In the genomic region with DNA sequence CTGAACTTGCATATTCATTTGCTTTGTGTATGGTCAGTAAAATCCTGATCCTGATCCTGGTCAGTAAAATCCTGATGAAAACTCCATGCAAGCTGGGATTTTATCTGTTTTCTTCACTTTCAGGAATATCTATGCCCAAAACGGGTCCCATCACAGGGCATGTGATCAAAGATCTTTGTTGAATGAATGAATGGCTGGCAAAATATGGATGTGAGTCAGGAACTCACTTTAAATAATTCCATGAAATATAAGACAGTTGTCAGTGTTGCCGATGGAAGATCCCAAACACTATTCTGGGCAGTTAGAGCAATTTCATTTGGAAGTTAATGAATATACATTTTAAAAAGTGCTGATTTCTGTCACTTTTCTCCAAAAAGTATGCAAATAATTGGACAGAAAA, we compare ENCODE assay signal across 1 cellular context.
TF ChIP-seq lines count a peak whose summit lies in the region.

No MANE protein-coding gene starts in this region.

TF ChIP-seq in GM23338, 12 proteins besides CTCF, POLR2A, EP300 and RAD21 (continued from another document):
- TF ChIP-seq, protein P1, sequence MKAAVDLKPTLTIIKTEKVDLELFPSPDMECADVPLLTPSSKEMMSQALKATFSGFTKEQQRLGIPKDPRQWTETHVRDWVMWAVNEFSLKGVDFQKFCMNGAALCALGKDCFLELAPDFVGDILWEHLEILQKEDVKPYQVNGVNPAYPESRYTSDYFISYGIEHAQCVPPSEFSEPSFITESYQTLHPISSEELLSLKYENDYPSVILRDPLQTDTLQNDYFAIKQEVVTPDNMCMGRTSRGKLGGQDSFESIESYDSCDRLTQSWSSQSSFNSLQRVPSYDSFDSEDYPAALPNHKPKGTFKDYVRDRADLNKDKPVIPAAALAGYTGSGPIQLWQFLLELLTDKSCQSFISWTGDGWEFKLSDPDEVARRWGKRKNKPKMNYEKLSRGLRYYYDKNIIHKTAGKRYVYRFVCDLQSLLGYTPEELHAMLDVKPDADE (IDR thresholded peaks at IDR 0.05) = no peak
- no peak for TF ChIP-seq POLR2AphosphoS5 (IDR thresholded peaks at IDR 0.05; ENCODE audit: low read depth)
- no peak for TF ChIP-seq EZH2 (IDR thresholded peaks at IDR 0.05; ENCODE audit: low read depth, unreplicated experiment)
- no peak for TF ChIP-seq ZNF114 (CRISPR knock-in tag; IDR thresholded peaks at IDR 0.05)
- no peak for TF ChIP-seq CREB1 (CRISPR knock-in tag; IDR thresholded peaks at IDR 0.05; ENCODE audit: low read depth)
- TF ChIP-seq, protein P2, sequence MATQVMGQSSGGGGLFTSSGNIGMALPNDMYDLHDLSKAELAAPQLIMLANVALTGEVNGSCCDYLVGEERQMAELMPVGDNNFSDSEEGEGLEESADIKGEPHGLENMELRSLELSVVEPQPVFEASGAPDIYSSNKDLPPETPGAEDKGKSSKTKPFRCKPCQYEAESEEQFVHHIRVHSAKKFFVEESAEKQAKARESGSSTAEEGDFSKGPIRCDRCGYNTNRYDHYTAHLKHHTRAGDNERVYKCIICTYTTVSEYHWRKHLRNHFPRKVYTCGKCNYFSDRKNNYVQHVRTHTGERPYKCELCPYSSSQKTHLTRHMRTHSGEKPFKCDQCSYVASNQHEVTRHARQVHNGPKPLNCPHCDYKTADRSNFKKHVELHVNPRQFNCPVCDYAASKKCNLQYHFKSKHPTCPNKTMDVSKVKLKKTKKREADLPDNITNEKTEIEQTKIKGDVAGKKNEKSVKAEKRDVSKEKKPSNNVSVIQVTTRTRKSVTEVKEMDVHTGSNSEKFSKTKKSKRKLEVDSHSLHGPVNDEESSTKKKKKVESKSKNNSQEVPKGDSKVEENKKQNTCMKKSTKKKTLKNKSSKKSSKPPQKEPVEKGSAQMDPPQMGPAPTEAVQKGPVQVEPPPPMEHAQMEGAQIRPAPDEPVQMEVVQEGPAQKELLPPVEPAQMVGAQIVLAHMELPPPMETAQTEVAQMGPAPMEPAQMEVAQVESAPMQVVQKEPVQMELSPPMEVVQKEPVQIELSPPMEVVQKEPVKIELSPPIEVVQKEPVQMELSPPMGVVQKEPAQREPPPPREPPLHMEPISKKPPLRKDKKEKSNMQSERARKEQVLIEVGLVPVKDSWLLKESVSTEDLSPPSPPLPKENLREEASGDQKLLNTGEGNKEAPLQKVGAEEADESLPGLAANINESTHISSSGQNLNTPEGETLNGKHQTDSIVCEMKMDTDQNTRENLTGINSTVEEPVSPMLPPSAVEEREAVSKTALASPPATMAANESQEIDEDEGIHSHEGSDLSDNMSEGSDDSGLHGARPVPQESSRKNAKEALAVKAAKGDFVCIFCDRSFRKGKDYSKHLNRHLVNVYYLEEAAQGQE (IDR thresholded peaks at IDR 0.05; ENCODE audit: unreplicated experiment) = no peak
- TF ChIP-seq, protein P3, sequence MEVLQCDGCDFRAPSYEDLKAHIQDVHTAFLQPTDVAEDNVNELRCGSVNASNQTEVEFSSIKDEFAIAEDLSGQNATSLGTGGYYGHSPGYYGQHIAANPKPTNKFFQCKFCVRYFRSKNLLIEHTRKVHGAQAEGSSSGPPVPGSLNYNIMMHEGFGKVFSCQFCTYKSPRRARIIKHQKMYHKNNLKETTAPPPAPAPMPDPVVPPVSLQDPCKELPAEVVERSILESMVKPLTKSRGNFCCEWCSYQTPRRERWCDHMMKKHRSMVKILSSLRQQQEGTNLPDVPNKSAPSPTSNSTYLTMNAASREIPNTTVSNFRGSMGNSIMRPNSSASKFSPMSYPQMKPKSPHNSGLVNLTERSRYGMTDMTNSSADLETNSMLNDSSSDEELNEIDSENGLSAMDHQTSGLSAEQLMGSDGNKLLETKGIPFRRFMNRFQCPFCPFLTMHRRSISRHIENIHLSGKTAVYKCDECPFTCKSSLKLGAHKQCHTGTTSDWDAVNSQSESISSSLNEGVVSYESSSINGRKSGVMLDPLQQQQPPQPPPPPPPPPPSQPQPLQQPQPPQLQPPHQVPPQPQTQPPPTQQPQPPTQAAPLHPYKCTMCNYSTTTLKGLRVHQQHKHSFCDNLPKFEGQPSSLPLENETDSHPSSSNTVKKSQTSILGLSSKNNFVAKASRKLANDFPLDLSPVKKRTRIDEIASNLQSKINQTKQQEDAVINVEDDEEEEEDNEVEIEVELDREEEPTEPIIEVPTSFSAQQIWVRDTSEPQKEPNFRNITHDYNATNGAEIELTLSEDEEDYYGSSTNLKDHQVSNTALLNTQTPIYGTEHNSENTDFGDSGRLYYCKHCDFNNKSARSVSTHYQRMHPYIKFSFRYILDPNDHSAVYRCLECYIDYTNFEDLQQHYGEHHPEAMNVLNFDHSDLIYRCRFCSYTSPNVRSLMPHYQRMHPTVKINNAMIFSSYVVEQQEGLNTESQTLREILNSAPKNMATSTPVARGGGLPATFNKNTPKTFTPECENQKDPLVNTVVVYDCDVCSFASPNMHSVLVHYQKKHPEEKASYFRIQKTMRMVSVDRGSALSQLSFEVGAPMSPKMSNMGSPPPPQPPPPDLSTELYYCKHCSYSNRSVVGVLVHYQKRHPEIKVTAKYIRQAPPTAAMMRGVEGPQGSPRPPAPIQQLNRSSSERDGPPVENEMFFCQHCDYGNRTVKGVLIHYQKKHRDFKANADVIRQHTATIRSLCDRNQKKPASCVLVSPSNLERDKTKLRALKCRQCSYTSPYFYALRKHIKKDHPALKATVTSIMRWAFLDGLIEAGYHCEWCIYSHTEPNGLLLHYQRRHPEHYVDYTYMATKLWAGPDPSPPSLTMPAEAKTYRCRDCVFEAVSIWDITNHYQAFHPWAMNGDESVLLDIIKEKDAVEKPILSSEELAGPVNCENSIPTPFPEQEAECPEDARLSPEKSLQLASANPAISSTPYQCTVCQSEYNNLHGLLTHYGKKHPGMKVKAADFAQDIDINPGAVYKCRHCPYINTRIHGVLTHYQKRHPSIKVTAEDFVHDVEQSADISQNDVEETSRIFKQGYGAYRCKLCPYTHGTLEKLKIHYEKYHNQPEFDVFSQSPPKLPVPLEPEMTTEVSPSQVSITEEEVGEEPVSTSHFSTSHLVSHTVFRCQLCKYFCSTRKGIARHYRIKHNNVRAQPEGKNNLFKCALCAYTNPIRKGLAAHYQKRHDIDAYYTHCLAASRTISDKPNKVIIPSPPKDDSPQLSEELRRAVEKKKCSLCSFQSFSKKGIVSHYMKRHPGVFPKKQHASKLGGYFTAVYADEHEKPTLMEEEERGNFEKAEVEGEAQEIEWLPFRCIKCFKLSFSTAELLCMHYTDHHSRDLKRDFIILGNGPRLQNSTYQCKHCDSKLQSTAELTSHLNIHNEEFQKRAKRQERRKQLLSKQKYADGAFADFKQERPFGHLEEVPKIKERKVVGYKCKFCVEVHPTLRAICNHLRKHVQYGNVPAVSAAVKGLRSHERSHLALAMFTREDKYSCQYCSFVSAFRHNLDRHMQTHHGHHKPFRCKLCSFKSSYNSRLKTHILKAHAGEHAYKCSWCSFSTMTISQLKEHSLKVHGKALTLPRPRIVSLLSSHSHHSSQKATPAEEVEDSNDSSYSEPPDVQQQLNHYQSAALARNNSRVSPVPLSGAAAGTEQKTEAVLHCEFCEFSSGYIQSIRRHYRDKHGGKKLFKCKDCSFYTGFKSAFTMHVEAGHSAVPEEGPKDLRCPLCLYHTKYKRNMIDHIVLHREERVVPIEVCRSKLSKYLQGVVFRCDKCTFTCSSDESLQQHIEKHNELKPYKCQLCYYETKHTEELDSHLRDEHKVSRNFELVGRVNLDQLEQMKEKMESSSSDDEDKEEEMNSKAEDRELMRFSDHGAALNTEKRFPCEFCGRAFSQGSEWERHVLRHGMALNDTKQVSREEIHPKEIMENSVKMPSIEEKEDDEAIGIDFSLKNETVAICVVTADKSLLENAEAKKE (CRISPR knock-in tag; IDR thresholded peaks at IDR 0.05) = no peak
- no peak for TF ChIP-seq STAT1 (IDR thresholded peaks at IDR 0.05; ENCODE audit: unreplicated experiment)
